In the genomic region with DNA sequence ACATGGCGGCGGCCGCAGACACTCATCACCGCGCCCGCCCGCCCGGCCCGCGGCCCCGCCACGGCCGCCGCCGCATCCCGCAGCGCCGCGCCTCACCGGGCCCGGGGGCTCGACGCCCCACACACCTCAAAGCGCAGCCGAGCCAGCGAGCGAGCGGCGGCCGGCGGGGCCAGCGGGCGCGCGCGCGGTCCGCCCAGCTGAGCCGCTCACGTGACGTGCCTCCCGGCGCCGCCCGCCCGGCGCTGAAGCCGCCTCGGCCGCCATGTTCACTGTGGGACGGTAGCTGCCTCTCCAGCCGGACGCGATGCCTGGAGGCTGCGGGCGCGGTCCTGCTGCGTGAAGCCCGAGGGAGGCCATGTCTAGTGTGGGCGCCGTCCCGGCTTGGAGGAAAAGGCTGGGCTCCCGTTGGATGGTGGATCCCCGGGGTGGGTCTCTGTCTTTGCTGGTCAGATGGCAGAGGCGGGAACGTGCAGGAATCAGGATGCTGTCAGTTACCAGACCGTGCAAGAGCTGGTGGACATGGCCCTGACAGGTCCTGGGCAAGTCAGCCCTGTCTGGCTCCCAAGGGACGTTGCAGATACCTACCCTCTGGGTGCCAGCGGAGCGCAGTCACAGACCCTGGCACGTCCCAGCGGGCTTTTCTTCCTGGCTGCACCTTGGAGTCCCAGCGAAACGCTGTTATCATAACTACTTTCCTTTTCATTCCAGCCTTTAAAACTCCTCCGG, we compare ENCODE assay signal across 8 cellular contexts. TPM values are rescaled to one million over a fixed set of nuclear protein-coding genes. Genes with fewer than 3 reads are reported as not detected.
A peak's percentile ranks its signal among the peaks of the same experiment; 100 is the strongest.
DNase-seq lines count a peak whose midpoint lies in the region; ATAC-seq and TF ChIP-seq lines count a peak whose summit lies in the region.

USP31 (minus strand) TSS at position 186 of the 726 bp plus-strand sequence; CDS start at position 4, 182 bp downstream.

- no peak for TF ChIP-seq CTCF in lung (IDR thresholded peaks at IDR 0.05; ENCODE audit: control extremely low read depth, extremely low read depth)

- H3K36me3 ChIP-seq in lung (ENCODE audit: control insufficient read depth in 2 of 2, insufficient read depth in 2 of 2, low read length in 2 of 2): no peaks in the 10 kb centered on the region

- H3K27me3 ChIP-seq in lung (ENCODE audit: control insufficient read depth, insufficient read depth): no peaks in the 10 kb centered on the region

- ATAC-seq in GM21367 (IDR thresholded peaks at IDR 0.05; ENCODE audit: unreplicated experiment) (peak; percentile 89), lung (ENCODE audit: insufficient read depth, low FRiP score) (peak; percentile 96)

- peak within 1 kb of the TSS; percentile 92 for H3K4me3 ChIP-seq in lung

- 1% methylated on average over 44 to 75 of the region's 75 CpGs for WGBS in lung, 2 donors

- peak within 1 kb of the TSS; percentile 83 to 93 for H3K27ac ChIP-seq in lung (ENCODE audit: low read depth in 1 of 2, low read length in 1 of 2)

- DNase-seq in COLO668 (lab: John Stamatoyannopoulos, UW; ENCODE audit: unreplicated experiment) (peak; percentile 98), HT-29 (ENCODE audit: low spot score) (peak; percentile 93), NK-92 (lab: John Stamatoyannopoulos, UW; ENCODE audit: unreplicated experiment) (peak; percentile 34), lung (ENCODE audit: low spot score) (peak; percentile 95)
- DNase-seq in activated CD8-positive, alpha-beta memory T cell treated with anti-CD3 and anti-CD28 coated beads for 24 hours: peak; percentile 94
- peak; percentile 79 for DNase-seq in effector CD8-positive, alpha-beta T cell (lab: John Stamatoyannopoulos, UW)
- peak; percentile 51 to 80 (median 80) for DNase-seq in stimulated activated CD4-positive, alpha-beta T cell treated with anti-CD3 and anti-CD28 coated beads, TNF-alpha, amount 100 ng/mL, for 1 hour (ENCODE audit: low read depth in 3 of 3, low spot score in 1 of 3)

- H3K4me1 ChIP-seq in lung (ENCODE audit: control insufficient read depth in 2 of 2, insufficient read depth in 2 of 2, low read length in 2 of 2): peaks cover 6 to 10% of the 10 kb centered on the region in 2 donors

- H3K9me3 ChIP-seq in lung (ENCODE audit: control insufficient read depth in 2 of 2, insufficient read depth in 1 of 2, low read length in 1 of 2): no peaks in the 10 kb centered on the region

RNA-seq across cellular contexts. Expression of gene USP31, which starts in this region (rescaled TPM):
- total RNA-seq in HT-29 (2014; rRNA removed; shearing (Covaris generic)): 7.7 and 8.5 TPM in 2 replicates
- 10 to 100 TPM; 14.1 to 26.3 TPM for total RNA-seq in lung
- 1 to 10 TPM; 3.4 to 6.0 TPM for polyA plus RNA-seq in lung

Comparison
In these comparisons a context has a peak if more than half of its experiments do, and no peak if none do; other contexts are left out.
1. Peak in every context shown above with its lines: DNase-seq, ATAC-seq, H3K4me3 ChIP-seq and H3K27ac ChIP-seq.
2. DNase-seq: peak in every context shown above with its lines; median percentile 98 in COLO668; 95 in lung; 94 in activated CD8-positive, alpha-beta memory T cell treated with anti-CD3 and anti-CD28 coated beads for 24 hours; 93 in HT-29; 80 in stimulated activated CD4-positive, alpha-beta T cell treated with anti-CD3 and anti-CD28 coated beads, TNF-alpha, amount 100 ng/mL, for 1 hour; 79 in effector CD8-positive, alpha-beta T cell; 34 in NK-92.